In the genomic region with DNA sequence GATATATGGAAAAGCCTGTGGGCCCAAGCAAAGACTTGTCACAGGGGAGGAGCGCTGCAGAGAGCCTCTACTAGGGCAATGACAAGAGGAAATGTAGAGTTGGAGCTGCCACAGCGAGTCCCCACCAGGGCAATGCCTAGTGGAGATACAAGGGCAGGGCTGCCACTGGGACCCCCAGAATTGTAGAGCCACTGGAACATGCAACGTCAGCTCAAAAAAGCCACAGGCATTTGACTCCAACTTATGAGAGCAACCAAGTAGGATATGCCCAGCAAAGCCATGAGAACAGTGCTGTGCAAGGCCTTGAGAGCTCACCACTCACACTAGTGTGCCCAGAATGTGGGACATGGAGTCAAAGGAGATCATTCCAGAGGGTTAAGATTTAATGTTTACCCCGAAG, we compare ENCODE assay signal across 1 cellular context.
TF ChIP-seq lines count a peak whose summit lies in the region.

No MANE protein-coding gene starts in this region.

TF ChIP-seq in HepG2, 621 proteins besides CTCF, POLR2A, EP300 and RAD21 (continued from another document):
- TF ChIP-seq, protein P1, sequence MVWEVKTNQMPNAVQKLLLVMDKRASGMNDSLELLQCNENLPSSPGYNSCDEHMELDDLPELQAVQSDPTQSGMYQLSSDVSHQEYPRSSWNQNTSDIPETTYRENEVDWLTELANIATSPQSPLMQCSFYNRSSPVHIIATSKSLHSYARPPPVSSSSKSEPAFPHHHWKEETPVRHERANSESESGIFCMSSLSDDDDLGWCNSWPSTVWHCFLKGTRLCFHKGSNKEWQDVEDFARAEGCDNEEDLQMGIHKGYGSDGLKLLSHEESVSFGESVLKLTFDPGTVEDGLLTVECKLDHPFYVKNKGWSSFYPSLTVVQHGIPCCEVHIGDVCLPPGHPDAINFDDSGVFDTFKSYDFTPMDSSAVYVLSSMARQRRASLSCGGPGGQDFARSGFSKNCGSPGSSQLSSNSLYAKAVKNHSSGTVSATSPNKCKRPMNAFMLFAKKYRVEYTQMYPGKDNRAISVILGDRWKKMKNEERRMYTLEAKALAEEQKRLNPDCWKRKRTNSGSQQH (CRISPR knock-in tag; IDR thresholded peaks at IDR 0.05; ENCODE audit: low read depth): no peak
- peak; percentile 31 to 56; a peak in 3 of 4 replicates for TF ChIP-seq MAFK (conservative IDR thresholded peaks at IDR 0.05 in 1 of 2, IDR thresholded peaks at IDR 0.05 in 1 of 2; ENCODE audit: low read length in 2 of 2)
TF ChIP-seq in HepG2: peak in this region for 2.
